Comparison of ENCODE assay signal across 11 cellular contexts in the genomic region with DNA sequence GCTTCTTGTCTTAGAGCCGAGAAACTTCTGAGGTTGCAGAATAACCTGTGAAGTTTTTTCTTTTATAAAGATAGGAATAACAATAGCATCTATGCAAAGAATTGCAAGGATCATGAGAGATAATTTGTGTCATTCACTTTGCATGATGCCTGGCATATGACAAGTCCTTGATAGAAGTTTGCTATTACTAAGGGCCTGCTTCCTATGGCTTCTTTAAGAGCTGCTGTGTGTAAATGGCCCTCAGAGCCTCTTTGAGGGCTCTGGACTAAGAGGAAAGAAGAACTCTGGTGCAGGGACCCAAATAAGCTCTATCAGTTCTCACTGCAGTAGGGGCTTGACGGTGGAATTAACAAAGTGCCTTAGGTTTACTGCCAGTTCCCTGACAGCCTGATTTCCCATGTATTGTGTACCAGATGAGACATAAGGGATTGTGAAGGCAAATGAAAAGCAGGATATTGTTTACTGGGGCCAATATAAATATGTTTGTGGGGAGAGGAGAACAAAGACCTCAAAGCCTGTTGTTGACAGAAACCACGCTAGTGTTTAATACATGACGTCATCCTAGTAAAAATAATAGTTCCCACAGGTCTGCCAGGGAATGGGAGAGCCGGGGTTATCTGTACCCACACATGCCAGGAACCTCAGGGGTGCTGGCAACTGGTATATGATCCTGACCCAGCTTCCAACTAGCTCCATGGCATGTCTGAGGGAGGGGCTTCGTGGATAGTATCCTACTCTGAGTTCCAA.
DNase-seq lines count a peak whose midpoint lies in the region; ATAC-seq and TF ChIP-seq lines count a peak whose summit lies in the region.
"Had no signal": no experiment of that assay in that cellular context is flagged by ENCODE, and none has a peak within 500 bp of the region (broad histone marks: within the 10 kb centered on the region; RNA-seq: fewer than 3 reads in every experiment).

No MANE protein-coding gene starts in this region.

- H3K4me2 ChIP-seq in skeletal muscle satellite cell (ENCODE audit: low read length) = peak overlapping the region; percentile 2

- ATAC-seq in gastroesophageal sphincter = no peak

- 85 to 100% methylated on average over 2 to 5 of the region's 6 CpGs for WGBS in gastroesophageal sphincter (ENCODE audit: low coverage in 1 of 2), 2 donors

- H3K27ac ChIP-seq in gastroesophageal sphincter = no peak overlapping the region
- H3K27ac ChIP-seq: testis had no signal

- TF ChIP-seq CTCF in LNCaP clone FGC (IDR thresholded peaks at IDR 0.05; ENCODE audit: control insufficient read depth, extremely low read depth, insufficient read depth) (no peak), fibroblast of mammary gland (conservative IDR thresholded peaks at IDR 0.05; ENCODE audit: control insufficient read depth, insufficient read depth, low read depth, low read length) (no peak), gastroesophageal sphincter (IDR thresholded peaks at IDR 0.05) (no peak)

- H3K4me1 ChIP-seq in skeletal muscle satellite cell (ENCODE audit: control insufficient read depth, insufficient read depth, low read length) (peaks cover 24% of the 10 kb centered on the region), gastroesophageal sphincter (peaks cover 0 to 8% (median 0%) of the 10 kb centered on the region in 3 donors)
- H3K4me1 ChIP-seq: testis had no signal

- H3K4me3 ChIP-seq in LNCaP clone FGC (ENCODE audit: low read depth, low read length) = no peak overlapping the region
- no peak overlapping the region for H3K4me3 ChIP-seq in fibroblast of mammary gland (ENCODE audit: control insufficient read depth, low read depth, low read length)
- H3K4me3 ChIP-seq in skeletal muscle satellite cell (ENCODE audit: low read length) = no peak overlapping the region
- H3K4me3 ChIP-seq in gastroesophageal sphincter = no peak overlapping the region
- H3K4me3 ChIP-seq: testis had no signal

- no peaks in the 10 kb centered on the region for H3K27me3 ChIP-seq in skeletal muscle satellite cell (ENCODE audit: control insufficient read depth, insufficient read depth, low read length)
- H3K27me3 ChIP-seq in gastroesophageal sphincter = no peaks in the 10 kb centered on the region
- H3K27me3 ChIP-seq: testis had no signal

- no peak for TF ChIP-seq EP300 in gastroesophageal sphincter (IDR thresholded peaks at IDR 0.05)

- H3K36me3 ChIP-seq in skeletal muscle satellite cell (ENCODE audit: insufficient read depth, low read length) (no peaks in the 10 kb centered on the region), gastroesophageal sphincter (no peaks in the 10 kb centered on the region)

- peak; percentile 56 for DNase-seq in LNCaP clone FGC (ENCODE audit: low read depth)
- peak; percentile 88 for DNase-seq in amniotic epithelial cell (ENCODE audit: low read depth)
- peak; percentile 77 for DNase-seq in fibroblast of mammary gland (ENCODE audit: low read depth)
- no peak for DNase-seq in NCI-H2196 treated with DMSO at 0.1 percent for 48 hours (lab: John Stamatoyannopoulos, UW; ENCODE audit: unreplicated experiment)
- DNase-seq in activated CD4-positive, CD25-positive, alpha-beta regulatory T cell (lab: John Stamatoyannopoulos, UW) = no peak
- DNase-seq: activated CD4-positive, alpha-beta T cell treated with anti-CD3 and anti-CD28 coated beads for 48 hours; DND-41; NCI-H510A; testis had no signal

- TF ChIP-seq POLR2A in gastroesophageal sphincter (IDR thresholded peaks at IDR 0.05) = no peak

- no peaks in the 10 kb centered on the region for H3K9me3 ChIP-seq in skeletal muscle satellite cell (replicated peaks; ENCODE audit: low read length)
- H3K9me3 ChIP-seq in gastroesophageal sphincter = no peaks in the 10 kb centered on the region
- H3K9me3 ChIP-seq: testis had no signal

- H3K9ac ChIP-seq in skeletal muscle satellite cell (ENCODE audit: low read depth, low read length) = peak overlapping the region; percentile 34

Comparison
In these comparisons a context has a peak if more than half of its experiments do, and no peak if none do; other contexts are left out.
1. DNase-seq: peak in LNCaP clone FGC (single experiment), amniotic epithelial cell (single experiment) and fibroblast of mammary gland (single experiment); none in NCI-H2196 treated with DMSO at 0.1 percent for 48 hours (single experiment) and activated CD4-positive, CD25-positive, alpha-beta regulatory T cell (0 of 4).